ENCODE assay signal across 1 cellular context in genomic region chr3:143822374-143822773, GRCh38.
TF ChIP-seq lines count a peak whose summit lies in the region.

No MANE protein-coding gene starts in this region.

TF ChIP-seq in HepG2, 621 proteins besides CTCF, POLR2A, EP300 and RAD21 (continued from another document):
- no peak for TF ChIP-seq ZBTB49 (CRISPR knock-in tag; IDR thresholded peaks at IDR 0.05; ENCODE audit: borderline replicate concordance)
- TF ChIP-seq, protein P1, sequence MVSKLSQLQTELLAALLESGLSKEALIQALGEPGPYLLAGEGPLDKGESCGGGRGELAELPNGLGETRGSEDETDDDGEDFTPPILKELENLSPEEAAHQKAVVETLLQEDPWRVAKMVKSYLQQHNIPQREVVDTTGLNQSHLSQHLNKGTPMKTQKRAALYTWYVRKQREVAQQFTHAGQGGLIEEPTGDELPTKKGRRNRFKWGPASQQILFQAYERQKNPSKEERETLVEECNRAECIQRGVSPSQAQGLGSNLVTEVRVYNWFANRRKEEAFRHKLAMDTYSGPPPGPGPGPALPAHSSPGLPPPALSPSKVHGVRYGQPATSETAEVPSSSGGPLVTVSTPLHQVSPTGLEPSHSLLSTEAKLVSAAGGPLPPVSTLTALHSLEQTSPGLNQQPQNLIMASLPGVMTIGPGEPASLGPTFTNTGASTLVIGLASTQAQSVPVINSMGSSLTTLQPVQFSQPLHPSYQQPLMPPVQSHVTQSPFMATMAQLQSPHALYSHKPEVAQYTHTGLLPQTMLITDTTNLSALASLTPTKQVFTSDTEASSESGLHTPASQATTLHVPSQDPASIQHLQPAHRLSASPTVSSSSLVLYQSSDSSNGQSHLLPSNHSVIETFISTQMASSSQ (IDR thresholded peaks at IDR 0.05; ENCODE audit: low read depth), result no peak
- TF ChIP-seq, protein P1 (CRISPR knock-in tag; IDR thresholded peaks at IDR 0.05; ENCODE audit: borderline replicate concordance), result no peak
